ENCODE assay signal across 15 cellular contexts in genomic region chr2:236872015-236872414, GRCh38.
DNase-seq lines count a peak whose midpoint lies in the region; ATAC-seq, FAIRE-seq and TF ChIP-seq lines count a peak whose summit lies in the region.
"Had no signal": no experiment of that assay in that cellular context is flagged by ENCODE, and none has a peak within 500 bp of the region (broad histone marks: within the 10 kb centered on the region; RNA-seq: fewer than 3 reads in every experiment).

No MANE protein-coding gene starts in this region.

- H3K4me3 Mint-ChIP-seq in dendritic cell treated with granulocyte-macrophage colony-stimulating factor and Interleukin-4, amounts not matched to agents 40 ng/mL and 50 ng/mL, for 4 days, result no peak overlapping the region
- no peak overlapping the region for H3K4me3 Mint-ChIP-seq in Calu3 (ENCODE audit: low read depth, unreplicated experiment)
- H3K4me3 Mint-ChIP-seq: activated naive CD8-positive, alpha-beta T cell treated with anti-CD3 and anti-CD28 coated beads, Interleukin-2, amount 10 ng/mL, durations not matched to agents 7 days and 5 days; CD4-positive, alpha-beta memory T cell; stimulated activated naive CD8-positive, alpha-beta T cell treated with anti-CD3 and anti-CD28 coated beads, Interleukin-15, Interleukin-2, amounts not matched to agents 100 ng/mL and 50 ng/mL, for 24 hours had no signal

- no peak for FAIRE-seq in GM19239 (lab: Jason Lieb, UNC)
- FAIRE-seq: K562, kidney had no signal

- H3K27me3 Mint-ChIP-seq in dendritic cell treated with granulocyte-macrophage colony-stimulating factor and Interleukin-4, amounts not matched to agents 40 ng/mL and 50 ng/mL, for 4 days, result peaks cover 17% of the 10 kb centered on the region
- H3K27me3 Mint-ChIP-seq in Calu3 (ENCODE audit: unreplicated experiment), result no peaks in the 10 kb centered on the region
- H3K27me3 Mint-ChIP-seq: stimulated activated naive CD8-positive, alpha-beta T cell treated with anti-CD3 and anti-CD28 coated beads, Interleukin-15, Interleukin-2, amounts not matched to agents 100 ng/mL and 50 ng/mL, for 24 hours had no signal

- CTCF ChIA-PET in Calu3 (lab: Charles Lee), result no interaction called here

- no peaks in the 10 kb centered on the region for H3K27me3 ChIP-seq in Peyer's patch
- no peaks in the 10 kb centered on the region for H3K27me3 ChIP-seq in suprapubic skin

- H3K27ac Mint-ChIP-seq in dendritic cell treated with granulocyte-macrophage colony-stimulating factor and Interleukin-4, amounts not matched to agents 40 ng/mL and 50 ng/mL, for 4 days, result peak overlapping the region; percentile 86
- H3K27ac Mint-ChIP-seq in Calu3 (ENCODE audit: unreplicated experiment), result no peak overlapping the region
- H3K27ac Mint-ChIP-seq: activated naive CD8-positive, alpha-beta T cell treated with anti-CD3 and anti-CD28 coated beads, Interleukin-2, amount 10 ng/mL, durations not matched to agents 7 days and 5 days; stimulated activated naive CD8-positive, alpha-beta T cell treated with anti-CD3 and anti-CD28 coated beads, Interleukin-15, Interleukin-2, amounts not matched to agents 100 ng/mL and 50 ng/mL, for 24 hours had no signal

- H3K27ac ChIP-seq in Peyer's patch (peak overlapping the region in 3 of 4 donors; percentile 49 to 73 (median 70)), suprapubic skin (peak overlapping the region; percentile 64)

- BruUV-seq in Calu3 (replicated peaks; lab: Mats Ljungman, UMichigan), result no TSS peak

- 81% methylated on average over 4 of the region's 4 CpGs for WGBS in suprapubic skin

- H3K4me1 Mint-ChIP-seq in dendritic cell treated with granulocyte-macrophage colony-stimulating factor and Interleukin-4, amounts not matched to agents 40 ng/mL and 50 ng/mL, for 4 days (ENCODE audit: low read depth), result peaks cover 57% of the 10 kb centered on the region
- H3K4me1 Mint-ChIP-seq in Calu3 (ENCODE audit: low read depth, unreplicated experiment), result peaks cover 21% of the 10 kb centered on the region
- H3K4me1 Mint-ChIP-seq: activated naive CD8-positive, alpha-beta T cell treated with anti-CD3 and anti-CD28 coated beads, Interleukin-2, amount 10 ng/mL, durations not matched to agents 7 days and 5 days had no signal

- intact Hi-C loops in dendritic cell treated with granulocyte-macrophage colony-stimulating factor and Interleukin-4, amounts not matched to agents 40 ng/mL and 50 ng/mL, for 4 days (cut with micrococcal nuclease), result loop anchor here (10.0 kb wide), 1 partner anchor 157 kb away; no protein-coding TSS in a partner anchor
- intact Hi-C loops in Calu3 (cut with micrococcal nuclease; ENCODE audit: unreplicated experiment), result no loop called here

- H3K9me3 ChIP-seq in Peyer's patch (no peaks in the 10 kb centered on the region), suprapubic skin (no peaks in the 10 kb centered on the region)

- H3K36me3 Mint-ChIP-seq in dendritic cell treated with granulocyte-macrophage colony-stimulating factor and Interleukin-4, amounts not matched to agents 40 ng/mL and 50 ng/mL, for 4 days (ENCODE audit: low read depth), result no peaks in the 10 kb centered on the region
- H3K36me3 Mint-ChIP-seq in Calu3 (ENCODE audit: insufficient read depth, unreplicated experiment), result no peaks in the 10 kb centered on the region
- H3K36me3 Mint-ChIP-seq: activated naive CD8-positive, alpha-beta T cell treated with anti-CD3 and anti-CD28 coated beads, Interleukin-2, amount 10 ng/mL, durations not matched to agents 7 days and 5 days; CD4-positive, alpha-beta memory T cell had no signal

- no peaks in the 10 kb centered on the region for H3K36me3 ChIP-seq in Peyer's patch
- no peaks in the 10 kb centered on the region for H3K36me3 ChIP-seq in suprapubic skin

- DNase-seq in Peyer's patch (no peak), mucosa of gallbladder (ENCODE audit: low spot score) (peak; percentile 9), suprapubic skin (ENCODE audit: low spot score in 2 of 2) (peak in 1 of 2 donors; percentile 38), GM19239 (ENCODE audit: insufficient read length, low spot score) (no peak), Calu3 (no peak)
- DNase-seq: activated naive CD8-positive, alpha-beta T cell treated with anti-CD3 and anti-CD28 coated beads, Interleukin-2, amount 10 ng/mL, durations not matched to agents 7 days and 5 days; CD4-positive, alpha-beta memory T cell; cortex of kidney; kidney; NCI-H1694 had no signal

- H3K9me3 Mint-ChIP-seq in dendritic cell treated with granulocyte-macrophage colony-stimulating factor and Interleukin-4, amounts not matched to agents 40 ng/mL and 50 ng/mL, for 4 days, result no peaks in the 10 kb centered on the region
- H3K9me3 Mint-ChIP-seq in Calu3 (ENCODE audit: low read depth, unreplicated experiment), result peaks cover 2% of the 10 kb centered on the region
- H3K9me3 Mint-ChIP-seq: activated naive CD8-positive, alpha-beta T cell treated with anti-CD3 and anti-CD28 coated beads, Interleukin-2, amount 10 ng/mL, durations not matched to agents 7 days and 5 days; stimulated activated naive CD8-positive, alpha-beta T cell treated with anti-CD3 and anti-CD28 coated beads, Interleukin-15, Interleukin-2, amounts not matched to agents 100 ng/mL and 50 ng/mL, for 24 hours had no signal

- no peak for TF ChIP-seq EP300 in suprapubic skin (IDR thresholded peaks at IDR 0.05)

- TF ChIP-seq CTCF in Peyer's patch (IDR thresholded peaks at IDR 0.05) (no peak), suprapubic skin (IDR thresholded peaks at IDR 0.05) (no peak), Calu3 (IDR thresholded peaks at IDR 0.05; ENCODE audit: unreplicated experiment) (no peak)

- ATAC-seq in HG03175 (IDR thresholded peaks at IDR 0.05; ENCODE audit: unreplicated experiment), result no peak
- no peak for ATAC-seq in GM18907 (IDR thresholded peaks at IDR 0.05; ENCODE audit: unreplicated experiment)
- ATAC-seq: K562 had no signal

- H3K4me1 ChIP-seq in Peyer's patch (no peaks in the 10 kb centered on the region), suprapubic skin (peaks cover 30% of the 10 kb centered on the region)

- H3K4me3 ChIP-seq in Peyer's patch (no peak overlapping the region), suprapubic skin (no peak overlapping the region)
- H3K4me3 ChIP-seq: K562 had no signal

- TF ChIP-seq POLR2A in Peyer's patch (IDR thresholded peaks at IDR 0.05) (no peak), suprapubic skin (IDR thresholded peaks at IDR 0.05) (no peak)
